Comparison of ENCODE assay signal across 1 cellular context in the genomic region with DNA sequence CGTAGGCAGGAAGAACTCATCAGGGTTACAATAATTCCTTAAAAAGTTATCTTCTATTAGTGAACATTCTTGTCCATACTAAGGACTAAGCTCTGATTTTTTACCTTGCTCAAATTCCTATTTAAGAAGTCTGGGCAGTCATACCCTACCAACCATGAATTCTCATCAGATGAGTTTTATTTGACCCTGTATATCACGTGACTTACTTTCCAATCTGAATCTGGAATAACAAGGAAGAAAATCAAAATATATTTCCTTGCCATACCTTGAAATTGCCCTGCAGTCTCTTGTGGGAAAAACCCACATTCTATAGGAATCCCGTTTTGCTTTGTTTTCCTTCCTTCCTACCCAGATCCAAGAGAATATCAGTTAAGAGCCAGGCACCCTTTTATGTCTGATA.
TF ChIP-seq lines count a peak whose summit lies in the region.

No MANE protein-coding gene starts in this region.

TF ChIP-seq in GM12878, 131 proteins besides CTCF, POLR2A, EP300 and RAD21 (continued from another document):
- TF ChIP-seq, protein P1, sequence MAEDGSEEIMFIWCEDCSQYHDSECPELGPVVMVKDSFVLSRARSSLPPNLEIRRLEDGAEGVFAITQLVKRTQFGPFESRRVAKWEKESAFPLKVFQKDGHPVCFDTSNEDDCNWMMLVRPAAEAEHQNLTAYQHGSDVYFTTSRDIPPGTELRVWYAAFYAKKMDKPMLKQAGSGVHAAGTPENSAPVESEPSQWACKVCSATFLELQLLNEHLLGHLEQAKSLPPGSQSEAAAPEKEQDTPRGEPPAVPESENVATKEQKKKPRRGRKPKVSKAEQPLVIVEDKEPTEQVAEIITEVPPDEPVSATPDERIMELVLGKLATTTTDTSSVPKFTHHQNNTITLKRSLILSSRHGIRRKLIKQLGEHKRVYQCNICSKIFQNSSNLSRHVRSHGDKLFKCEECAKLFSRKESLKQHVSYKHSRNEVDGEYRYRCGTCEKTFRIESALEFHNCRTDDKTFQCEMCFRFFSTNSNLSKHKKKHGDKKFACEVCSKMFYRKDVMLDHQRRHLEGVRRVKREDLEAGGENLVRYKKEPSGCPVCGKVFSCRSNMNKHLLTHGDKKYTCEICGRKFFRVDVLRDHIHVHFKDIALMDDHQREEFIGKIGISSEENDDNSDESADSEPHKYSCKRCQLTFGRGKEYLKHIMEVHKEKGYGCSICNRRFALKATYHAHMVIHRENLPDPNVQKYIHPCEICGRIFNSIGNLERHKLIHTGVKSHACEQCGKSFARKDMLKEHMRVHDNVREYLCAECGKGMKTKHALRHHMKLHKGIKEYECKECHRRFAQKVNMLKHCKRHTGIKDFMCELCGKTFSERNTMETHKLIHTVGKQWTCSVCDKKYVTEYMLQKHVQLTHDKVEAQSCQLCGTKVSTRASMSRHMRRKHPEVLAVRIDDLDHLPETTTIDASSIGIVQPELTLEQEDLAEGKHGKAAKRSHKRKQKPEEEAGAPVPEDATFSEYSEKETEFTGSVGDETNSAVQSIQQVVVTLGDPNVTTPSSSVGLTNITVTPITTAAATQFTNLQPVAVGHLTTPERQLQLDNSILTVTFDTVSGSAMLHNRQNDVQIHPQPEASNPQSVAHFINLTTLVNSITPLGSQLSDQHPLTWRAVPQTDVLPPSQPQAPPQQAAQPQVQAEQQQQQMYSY (CRISPR knock-in tag; IDR thresholded peaks at IDR 0.05) = no peak
- TF ChIP-seq CHD4 (IDR thresholded peaks at IDR 0.05) (no peak), EZH2 (IDR thresholded peaks at IDR 0.05; ENCODE audit: borderline replicate concordance, control insufficient read depth, low read depth, low read length) (no peak), ZNF384 (IDR thresholded peaks at IDR 0.05; ENCODE audit: borderline replicate concordance, low read depth, low read length) (no peak), RAD51 (IDR thresholded peaks at IDR 0.05) (peak; percentile 69; the same call in 1 of the 2 replicates)
TF ChIP-seq in GM12878: peak in this region for 1.
